8 cellular contexts compared by ENCODE assay signal in genomic region chr7:5424689-5425506, GRCh38. TPM values are rescaled to one million over a fixed set of nuclear protein-coding genes. Genes with fewer than 3 reads are reported as not detected.
A peak's percentile ranks its signal among the peaks of the same experiment; 100 is the strongest.
DNase-seq lines count a peak whose midpoint lies in the region; ATAC-seq, FAIRE-seq and TF ChIP-seq lines count a peak whose summit lies in the region.

No MANE protein-coding gene starts in this region.

- TF ChIP-seq POLR2A in GM12878 (IDR thresholded peaks at IDR 0.05; ENCODE audit: low read depth, low read length) = no peak

- peaks cover 28 to 60% of the 10 kb centered on the region in 2 experiments for H3K27me3 ChIP-seq in GM12878 (replicated peaks in 1 of 2; ENCODE audit: control insufficient read depth in 2 of 2, insufficient read depth in 2 of 2, low read length in 1 of 2)
- H3K27me3 ChIP-seq in iPS-18a (ENCODE audit: control insufficient read depth, insufficient read depth, low read length) = peaks cover 81% of the 10 kb centered on the region

- peak; percentile 32 for DNase-seq in activated CD4-positive, alpha-beta T cell treated with anti-CD3 and anti-CD28 coated beads for 36 hours
- no peak for DNase-seq in activated CD4-positive, alpha-beta T cell treated with anti-CD3 and anti-CD28 coated beads for 1 hour
- DNase-seq in NCI-H526 treated with DMSO at 0.1 percent for 48 hours (lab: John Stamatoyannopoulos, UW) (peak; percentile 58), GM12878 (ENCODE audit: low read depth, low spot score) (no peak), skeletal muscle cell (ENCODE audit: low read depth) (no peak), AG08395 (ENCODE audit: low spot score) (no peak), NCI-H1436 (lab: John Stamatoyannopoulos, UW) (no peak)

- peaks cover 10% of the 10 kb centered on the region for H3K4me1 ChIP-seq in GM12878 (ENCODE audit: control insufficient read depth, insufficient read depth, low read length)
- H3K4me1 ChIP-seq in iPS-18a (ENCODE audit: control insufficient read depth, low read depth, low read length) = peaks cover 29% of the 10 kb centered on the region

- no peak overlapping the region for H3K27ac ChIP-seq in GM12878 (ENCODE audit: control insufficient read depth, insufficient read depth)
- no peak overlapping the region for H3K27ac ChIP-seq in iPS-18a (ENCODE audit: low read length)

- H3K27me3 Mint-ChIP-seq in activated CD4-positive, alpha-beta T cell treated with anti-CD3 and anti-CD28 coated beads for 36 hours = peaks cover 58% of the 10 kb centered on the region

- H2AFZ ChIP-seq in GM12878 (ENCODE audit: control insufficient read depth, low read depth, low read length) = no peak overlapping the region

- TF ChIP-seq CTCF in GM12878 (IDR thresholded peaks at IDR 0.05 in 2 of 3, conservative IDR thresholded peaks at IDR 0.05 in 1 of 3; ENCODE audit: control insufficient read depth in 2 of 3, extremely low read depth in 1 of 3, insufficient read depth in 1 of 3, low read depth in 3 of 3, low read length in 3 of 3) = no peak

- SMC1A ChIA-PET in GM12878 (lab: Charles Lee; ENCODE audit: uncharacterized antibody, unreplicated experiment) = interaction anchor here (0.9 to 1.3 kb wide), 6 partner anchors 8 to 193 kb away, joined by 3 to 7 read pairs (median 4); no protein-coding TSS in a partner anchor

- H3K4me3 Mint-ChIP-seq in activated CD4-positive, alpha-beta T cell treated with anti-CD3 and anti-CD28 coated beads for 36 hours = peak overlapping the region; percentile 62

- no TSS peak for BruUV-seq in GM12878 (replicated peaks; lab: Mats Ljungman, UMichigan)

- no peaks in the 10 kb centered on the region for H3K79me2 ChIP-seq in GM12878 (ENCODE audit: control insufficient read depth, insufficient read depth, low read length)

- no peaks in the 10 kb centered on the region for H3K36me3 Mint-ChIP-seq in activated CD4-positive, alpha-beta T cell treated with anti-CD3 and anti-CD28 coated beads for 36 hours (ENCODE audit: low read depth)

- H3K36me3 ChIP-seq in GM12878 (ENCODE audit: control insufficient read depth in 2 of 2, insufficient read depth in 2 of 2, low read length in 1 of 2) (no peaks in the 10 kb centered on the region), iPS-18a (ENCODE audit: control insufficient read depth, low read depth, low read length) (no peaks in the 10 kb centered on the region)

- 3% methylated on average over 51 of the region's 55 CpGs for WGBS in GM12878 (ENCODE audit: insufficient coverage, insufficient replicate concordance, low lambda C conversion rate, missing lambda C conversion rate)

- no peak for ATAC-seq in activated CD4-positive, alpha-beta T cell treated with anti-CD3 and anti-CD28 coated beads for 36 hours
- ATAC-seq in GM12878 = no peak

- H3K9ac ChIP-seq in GM12878 (ENCODE audit: control insufficient read depth, insufficient read depth, low read length) (no peak overlapping the region), iPS-18a (ENCODE audit: low read length) (peak overlapping the region; percentile 93)

- in situ Hi-C loops in GM12878 (cut with MboI) = no loop called here

- H3K4me2 ChIP-seq in GM12878 (ENCODE audit: control insufficient read depth, insufficient read depth) = peak overlapping the region; percentile 71; the same call in 1 of the 2 replicates

- H4K20me1 ChIP-seq in GM12878 (ENCODE audit: control insufficient read depth, insufficient read depth) = no peaks in the 10 kb centered on the region

- 0 out of 2 replicates have a peak overlapping the region, but pooled peaks have one; percentile 53 for H3K4me3 ChIP-seq in GM12878
- peak overlapping the region; percentile 81 for H3K4me3 ChIP-seq in iPS-18a (ENCODE audit: low read length)
- H3K4me3 ChIP-seq in skeletal muscle cell (ENCODE audit: low read depth, low read length) = peak overlapping the region; percentile 96

- TF ChIP-seq RAD21 in GM12878 (IDR thresholded peaks at IDR 0.05; ENCODE audit: insufficient read depth, low read depth, low read length) = no peak

- CTCF ChIA-PET in activated CD4-positive, alpha-beta T cell treated with anti-CD3 and anti-CD28 coated beads for 36 hours (lab: Charles Lee) = interaction anchor here (0.6 to 1.3 kb wide), 2 partner anchors 59 to 83 kb away, joined by 3 to 4 read pairs; no protein-coding TSS in a partner anchor
- CTCF ChIA-PET in GM12878 (lab: Yijun Ruan, JAX) = interaction anchor here (1.0 to 2.1 kb wide), 5 partner anchors 13 to 51 kb away, joined by 3 to 10 read pairs (median 3); no protein-coding TSS in a partner anchor

- FAIRE-seq in GM12878 (lab: Jason Lieb, UNC) = no peak

- no peak for TF ChIP-seq EP300 in GM12878 (IDR thresholded peaks at IDR 0.05; ENCODE audit: borderline replicate concordance in 1 of 2, control insufficient read depth in 1 of 2, low read depth in 2 of 2, low read length in 2 of 2)

- no peaks in the 10 kb centered on the region for H3K9me3 ChIP-seq in GM12878 (replicated peaks; ENCODE audit: control insufficient read depth, insufficient read depth, low read length)
- no peaks in the 10 kb centered on the region for H3K9me3 ChIP-seq in iPS-18a (ENCODE audit: control insufficient read depth, low read depth, low read length)

- H3K9me3 Mint-ChIP-seq in activated CD4-positive, alpha-beta T cell treated with anti-CD3 and anti-CD28 coated beads for 36 hours (ENCODE audit: low read depth) = no peaks in the 10 kb centered on the region

- intact Hi-C loops in activated CD4-positive, alpha-beta T cell treated with anti-CD3 and anti-CD28 coated beads for 36 hours (cut with DNase I, micrococcal nuclease) = loop anchor here (1.0 to 5.0 kb wide), 3 partner anchors 28 to 847 kb away; partner anchors contain the start of gene CYTH3 (in 1 of the 2)
- intact Hi-C loops in GM12878 (cut with micrococcal nuclease; ENCODE audit: unreplicated experiment) = no loop called here

- RAD21 ChIA-PET in GM12878 (lab: Charles Lee; ENCODE audit: unreplicated experiment) = interaction anchor here (0.9 to 1.8 kb wide), 4 partner anchors 26 to 133 kb away, joined by 3 to 7 read pairs (median 4); no protein-coding TSS in a partner anchor

- POLR2A ChIA-PET in activated CD4-positive, alpha-beta T cell treated with anti-CD3 and anti-CD28 coated beads for 36 hours (lab: Charles Lee) = no interaction called here
- POLR2A ChIA-PET in GM12878 (lab: Charles Lee) = interaction anchor here (0.9 to 2.2 kb wide), 7 partner anchors 24 to 679 kb away, joined by 3 to 12 read pairs (median 4); no protein-coding TSS in a partner anchor

- H3K27ac Mint-ChIP-seq in activated CD4-positive, alpha-beta T cell treated with anti-CD3 and anti-CD28 coated beads for 36 hours = no peak overlapping the region

- peaks cover 36% of the 10 kb centered on the region for H3K4me1 Mint-ChIP-seq in activated CD4-positive, alpha-beta T cell treated with anti-CD3 and anti-CD28 coated beads for 36 hours

TF ChIP-seq in GM12878, 131 proteins besides CTCF, POLR2A, EP300 and RAD21:
- TF ChIP-seq ZBTB4 (CRISPR knock-in tag; IDR thresholded peaks at IDR 0.05) (no peak), NR2F1 (conservative IDR thresholded peaks at IDR 0.05) (0 out of 2 replicates have a peak, but pooled peaks have one; percentile 18), SMAD5 (IDR thresholded peaks at IDR 0.05; ENCODE audit: low read depth) (no peak), ZNF24 (IDR thresholded peaks at IDR 0.05) (no peak), SUZ12 (IDR thresholded peaks at IDR 0.05; ENCODE audit: unreplicated experiment) (peak; percentile 90), ETV6 (conservative IDR thresholded peaks at IDR 0.05 in 1 of 2, IDR thresholded peaks at IDR 0.05 in 1 of 2; ENCODE audit: borderline replicate concordance in 1 of 2, low read depth in 1 of 2) (no peak)

RNA-seq across cellular contexts. Expression of gene TNRC18, which starts 1.3 kb away (rescaled TPM):
- 10 to 100 TPM; 39.4 to 48.6 TPM for total RNA-seq in activated CD4-positive, alpha-beta T cell treated with anti-CD3 and anti-CD28 coated beads for 36 hours
- 38.2 and 49.8 TPM in 2 replicates for total RNA-seq in GM12878 (2013; cell fraction: nucleolus; rRNA removed)
- total RNA-seq in GM12878 (2014; rRNA removed) (6.5 and 6.8 TPM in 2 replicates), GM12878 (2014; rRNA removed; fragmentation: Illumina TruSeq; extraction: Trizol) (10.6 and 11.5 TPM in 2 replicates), GM12878 (2021) (31.3 and 31.7 TPM in 2 replicates)
- polyA plus RNA-seq in GM12878 (2011; ENCODE audit: low read depth) = 7.4 TPM
- polyA plus RNA-seq in GM12878 (2011; rRNA removed) (3.9 and 4.0 TPM in 2 replicates), GM12878 (2014; fragmentation: Illumina TruSeq; extraction: Trizol) (10.3 and 18.2 TPM in 2 replicates), GM12878 (2014; fragmentation: Nextera tagmentation; extraction: Ambion mirVana) (under 1 TPM; 0.02 to 0.10 TPM), GM12878 (2014; rRNA removed) (13.7 and 17.2 TPM in 2 replicates), GM12878 (2016; fragmentation: Nextera tagmentation; extraction: Ambion mirVana) (1 to 10 TPM; 1.0 to 1.2 TPM)
- polyA plus RNA-seq in GM12878 (2011; cell fraction: cytosol; rRNA removed) = 5.7 and 7.9 TPM in 2 replicates
- 13.3 and 22.8 TPM in 2 replicates for polyA plus RNA-seq in GM12878 (2011; cell fraction: nucleus; rRNA removed)
- 13.4 and 15.7 TPM in 2 replicates for polyA plus RNA-seq in GM12878 (2012)
- 10.2 and 17.6 TPM in 2 replicates for polyA minus RNA-seq in GM12878 (2011; rRNA and poly(A)+ RNA removed)
- polyA minus RNA-seq in GM12878 (2011; cell fraction: cytosol; rRNA and poly(A)+ RNA removed) = 12.0 and 17.7 TPM in 2 replicates
- 10.3 and 17.7 TPM in 2 replicates for polyA minus RNA-seq in GM12878 (2011; cell fraction: nucleus; rRNA and poly(A)+ RNA removed)

Comparison
In these comparisons a context has a peak if more than half of its experiments do, and no peak if none do; other contexts are left out.
1. DNase-seq: peak in activated CD4-positive, alpha-beta T cell treated with anti-CD3 and anti-CD28 coated beads for 36 hours (single experiment) and NCI-H526 treated with DMSO at 0.1 percent for 48 hours (single experiment); none in activated CD4-positive, alpha-beta T cell treated with anti-CD3 and anti-CD28 coated beads for 1 hour (single experiment), GM12878 (single experiment), skeletal muscle cell (single experiment), AG08395 (single experiment) and NCI-H1436 (single experiment).
2. Peak in every context shown above with its lines, with median percentiles within 50 percentile points of each other: H3K4me3 ChIP-seq.